Comparison of ENCODE assay signal across 11 cellular contexts in genomic region chr3:51621091-51621892, GRCh38. TPM values are rescaled to one million over a fixed set of nuclear protein-coding genes. Genes with fewer than 3 reads are reported as not detected.
DNase-seq lines count a peak whose midpoint lies in the region; ATAC-seq and TF ChIP-seq lines count a peak whose summit lies in the region.
"Had no signal": no experiment of that assay in that cellular context is flagged by ENCODE, and none has a peak within 500 bp of the region (broad histone marks: within the 10 kb centered on the region; RNA-seq: fewer than 3 reads in every experiment).

No MANE protein-coding gene starts in this region.

- DNase-seq in CD14-positive monocyte (ENCODE audit: low spot score) (no peak), OCI-M1 (lab: John Stamatoyannopoulos, UW) (peak; percentile 72), fibroblast of pulmonary artery (ENCODE audit: low read depth) (peak; percentile 34), osteocyte (ENCODE audit: extremely low spot score, unreplicated experiment) (no peak), COLO668 (lab: John Stamatoyannopoulos, UW; ENCODE audit: unreplicated experiment) (no peak), hepatic stellate cell (ENCODE audit: low spot score) (no peak), DMS79 (lab: John Stamatoyannopoulos, UW) (no peak)
- DNase-seq: Calu3, NCI-H2029, SHP77 had no signal

- peaks cover 34% of the 10 kb centered on the region for H3K4me1 Mint-ChIP-seq in CD14-positive monocyte
- H3K4me1 Mint-ChIP-seq in osteocyte (ENCODE audit: unreplicated experiment): peaks cover 40% of the 10 kb centered on the region

- H3K27me3 Mint-ChIP-seq in CD14-positive monocyte (ENCODE audit: low read depth in 3 of 3): no peaks in the 10 kb centered on the region
- H3K27me3 Mint-ChIP-seq in osteocyte (ENCODE audit: unreplicated experiment): no peaks in the 10 kb centered on the region

- H3K9me3 Mint-ChIP-seq in CD14-positive monocyte: no peaks in the 10 kb centered on the region
- H3K9me3 Mint-ChIP-seq in osteocyte (ENCODE audit: unreplicated experiment): no peaks in the 10 kb centered on the region

- TF ChIP-seq CTCF in CD14-positive monocyte (IDR thresholded peaks at IDR 0.05) (no peak), fibroblast of pulmonary artery (IDR thresholded peaks at IDR 0.05; ENCODE audit: low read length, missing control alignments) (no peak), osteocyte (IDR thresholded peaks at IDR 0.05) (no peak)

- H3K27ac Mint-ChIP-seq in CD14-positive monocyte: peak overlapping the region; percentile 35 to 85 (median 79)
- H3K27ac Mint-ChIP-seq in osteocyte (ENCODE audit: unreplicated experiment): peak overlapping the region; percentile 48

- ATAC-seq in GM19395 (IDR thresholded peaks at IDR 0.05; ENCODE audit: unreplicated experiment): no peak

- H3K36me3 Mint-ChIP-seq in CD14-positive monocyte (peaks cover 5 to 16% of the 10 kb centered on the region in 2 donors), osteocyte (ENCODE audit: unreplicated experiment) (no peaks in the 10 kb centered on the region)

- no peak overlapping the region for H3K4me3 Mint-ChIP-seq in CD14-positive monocyte
- H3K4me3 Mint-ChIP-seq in osteocyte (ENCODE audit: unreplicated experiment): no peak overlapping the region

- H3K4me3 ChIP-seq in fibroblast of pulmonary artery (replicated peaks; ENCODE audit: low read depth, low read length): no peak overlapping the region

- intact Hi-C loops in CD14-positive monocyte (cut with micrococcal nuclease): no loop called here

RNA-seq across cellular contexts. Expression of gene TEX264, which starts 49.8 kb away (rescaled TPM):
- 100 to 1,000 TPM in 1 of 2 donors, 10 to 100 TPM in 1; 80.8 to 108 TPM for polyA plus RNA-seq in CD14-positive monocyte
- 63.0 and 65.2 TPM in 2 replicates for total RNA-seq in osteocyte

Comparison
In these comparisons a context has a peak if more than half of its experiments do, and no peak if none do; other contexts are left out.
1. DNase-seq: peak in OCI-M1 (single experiment) and fibroblast of pulmonary artery (single experiment); none in CD14-positive monocyte (single experiment), osteocyte (single experiment), COLO668 (single experiment), hepatic stellate cell (single experiment) and DMS79 (single experiment).